Comparison of ENCODE assay signal across 35 cellular contexts in genomic region chr18:3426074-3426473, GRCh38.
"Had no signal": no experiment of that assay in that cellular context is flagged by ENCODE, and none has a peak within 500 bp of the region (broad histone marks: within the 10 kb centered on the region; RNA-seq: fewer than 3 reads in every experiment).

No MANE protein-coding gene starts in this region.

- H3K4me2 ChIP-seq: KMS-11 had no signal

- H3K4me3 ChIP-seq: MG63 had no signal

- H3K27me3 ChIP-seq: MG63 had no signal

- H3K27ac ChIP-seq: KMS-11 had no signal

- DNase-seq: Karpas-422, Kasumi-1, KG1, MG63, MM.1S, MV-4-11, NCI-H1048, NCI-H1092, NCI-H1092 treated with DMSO at 0.1 percent for 48 hours, NCI-H1105, NCI-H1105 treated with DMSO at 0.1 percent for 48 hours, NCI-H1417, NCI-H1417 treated with DMSO at 0.1 percent for 48 hours, NCI-H1436, NCI-H1436 treated with DMSO at 0.1 percent for 48 hours, NCI-H146, NCI-H1694, NCI-H1694 treated with DMSO at 0.1 percent for 48 hours, NCI-H187, NCI-H187 treated with DMSO at 0.1 percent for 48 hours, NCI-H1930, NCI-H2029, NCI-H2029 treated with DMSO at 0.1 percent for 48 hours, NCI-H2081, NCI-H2081 treated with DMSO at 0.1 percent for 48 hours, NCI-H2107, NCI-H2171, NCI-H2171 treated with DMSO at 0.1 percent for 48 hours, NCI-H2227 treated with DMSO at 0.1 percent for 48 hours, NCI-H226, NCI-H345, NCI-H446, NCI-H446 treated with DMSO at 0.1 percent for 48 hours, NCI-H510A had no signal

- H3K9ac ChIP-seq: KMS-11 had no signal

- H3K36me3 ChIP-seq: MG63 had no signal

- H3K9me3 ChIP-seq: MG63 had no signal
